Comparison of ENCODE assay signal across 8 cellular contexts in the genomic region with DNA sequence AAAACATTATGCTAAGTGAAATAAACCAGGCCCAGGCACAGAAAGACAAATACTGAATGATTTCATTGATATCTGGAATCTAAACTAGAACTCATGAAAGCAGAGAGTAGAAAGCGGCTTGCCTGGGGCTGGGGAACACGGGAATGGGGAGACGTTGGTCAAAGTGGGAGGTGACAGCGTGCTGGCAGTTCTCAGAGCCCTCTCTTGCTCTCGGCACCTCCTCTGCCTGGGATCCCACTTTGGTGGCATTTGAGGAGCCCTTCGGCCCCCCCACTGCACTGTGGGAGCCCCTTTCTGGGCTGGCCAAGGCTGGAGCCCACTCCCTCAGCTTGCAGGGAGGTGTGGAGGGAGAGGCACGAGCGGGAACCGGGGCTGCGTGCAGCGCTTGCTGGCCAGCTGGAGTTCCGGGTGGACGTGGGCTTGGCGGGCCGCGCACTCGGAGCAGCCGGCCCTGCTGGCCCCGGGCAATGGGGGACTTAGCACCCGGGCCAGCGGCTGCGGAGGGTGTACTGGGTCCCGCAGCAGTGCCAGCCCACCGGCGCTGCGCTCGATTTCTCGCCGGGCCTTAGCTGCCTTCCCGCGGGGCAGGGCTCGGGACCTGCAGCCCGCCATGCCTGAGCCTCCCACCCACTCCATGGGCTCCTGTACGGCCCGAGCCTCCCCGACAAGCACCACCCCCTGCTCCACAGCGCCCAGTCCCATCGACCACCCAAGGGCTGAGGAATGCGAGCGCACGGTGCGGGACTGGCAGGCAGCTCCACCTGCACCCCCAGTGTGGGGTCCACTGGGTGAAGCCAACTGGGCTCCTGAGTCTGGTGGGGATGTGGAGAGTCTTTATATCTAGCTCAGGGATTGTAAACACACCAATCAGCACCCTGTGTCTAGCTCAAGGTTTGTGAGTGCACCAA. TPM values are rescaled to one million over a fixed set of nuclear protein-coding genes. Genes with fewer than 3 reads are reported as not detected.
DNase-seq lines count a peak whose midpoint lies in the region; ATAC-seq lines count a peak whose summit lies in the region.
"Not testable (repeated sequence)": the region's sequence is repeated elsewhere in the genome, so short reads cannot be mapped to it uniquely, and the experiment has no call there.

No MANE protein-coding gene starts in this region.

- H3K27ac ChIP-seq in BLaER1 treated with 17β-estradiol and CSF1 and Interleukin-3, amounts not matched to agents 10 nM and 100 nM, result peak overlapping the region in 7 of 11 experiments; percentile 89 to 94 (median 90); a peak in 12 of 22 replicates
- H3K27ac ChIP-seq in thymus (ENCODE audit: low read depth), result peak overlapping the region; percentile 60

- peaks cover 44 to 73% (median 64%) of the 10 kb centered on the region in 3 donors for H3K4me1 Mint-ChIP-seq in IgD-negative memory B cell
- H3K4me1 Mint-ChIP-seq in T-helper 1 cell treated with Interleukin-12 subunit alpha and Interleukin-12 subunit beta and Interleukin-4 antibody, amounts not matched to agents 30 μg/mL and 1 μg/mL, for 36 hours (ENCODE audit: low read depth), result peaks cover 76% of the 10 kb centered on the region
- H3K4me1 Mint-ChIP-seq in effector memory CD8-positive, alpha-beta T cell (ENCODE audit: low read depth in 2 of 2), result peaks cover 63 to 76% of the 10 kb centered on the region in 2 donors
- peaks cover 59 to 76% of the 10 kb centered on the region in 2 donors for H3K4me1 Mint-ChIP-seq in natural killer cell treated with Interleukin-12 subunit alpha and Interleukin-12 subunit beta and Interleukin-15 and Interleukin-18, amount 100 ng/mL, for 72 hours (ENCODE audit: low read depth in 2 of 2)

- not testable (repeated sequence) for H3K27me3 Mint-ChIP-seq in IgD-negative memory B cell; T-helper 1 cell treated with Interleukin-12 subunit alpha and Interleukin-12 subunit beta and Interleukin-4 antibody, amounts not matched to agents 30 μg/mL and 1 μg/mL, for 36 hours (ENCODE audit: low read depth); effector memory CD8-positive, alpha-beta T cell; natural killer cell treated with Interleukin-12 subunit alpha and Interleukin-12 subunit beta and Interleukin-15 and Interleukin-18, amount 100 ng/mL, for 72 hours

- H3K9me3 Mint-ChIP-seq in IgD-negative memory B cell; effector memory CD8-positive, alpha-beta T cell; natural killer cell treated with Interleukin-12 subunit alpha and Interleukin-12 subunit beta and Interleukin-15 and Interleukin-18, amount 100 ng/mL, for 72 hours: not testable (repeated sequence)
- H3K9me3 Mint-ChIP-seq in T-helper 1 cell treated with Interleukin-12 subunit alpha and Interleukin-12 subunit beta and Interleukin-4 antibody, amounts not matched to agents 30 μg/mL and 1 μg/mL, for 36 hours, result peaks cover 12% of the 10 kb centered on the region
- peaks cover 9 to 10% of the 10 kb centered on the region in 2 donors for H3K9me3 Mint-ChIP-seq in activated naive CD4-positive, alpha-beta T cell treated with anti-CD3 and anti-CD28 coated beads, Interleukin-2, amount 50 U/mL, for 72 hours

- H3K4me3 Mint-ChIP-seq in IgD-negative memory B cell, result peak overlapping the region in 1 of 4 donors; percentile 85
- H3K4me3 Mint-ChIP-seq in T-helper 1 cell treated with Interleukin-12 subunit alpha and Interleukin-12 subunit beta and Interleukin-4 antibody, amounts not matched to agents 30 μg/mL and 1 μg/mL, for 36 hours, result peak overlapping the region; percentile 85
- H3K4me3 Mint-ChIP-seq in effector memory CD8-positive, alpha-beta T cell, result peak overlapping the region; percentile 72 to 81
- peak overlapping the region; percentile 94 for H3K4me3 Mint-ChIP-seq in natural killer cell treated with Interleukin-12 subunit alpha and Interleukin-12 subunit beta and Interleukin-15 and Interleukin-18, amount 100 ng/mL, for 72 hours

- H3K27me3 ChIP-seq in BLaER1 treated with 17β-estradiol and CSF1 and Interleukin-3, amounts not matched to agents 10 nM and 100 nM; thymus (ENCODE audit: control insufficient read depth, insufficient read depth): not testable (repeated sequence)

- DNase-seq in activated CD8-positive, alpha-beta memory T cell treated with anti-CD3 and anti-CD28 coated beads for 24 hours, result peak; percentile 53
- DNase-seq in activated naive CD4-positive, alpha-beta T cell treated with anti-CD3 and anti-CD28 coated beads, Interleukin-2, amount 50 U/mL, for 72 hours (ENCODE audit: low spot score in 2 of 2); effector memory CD8-positive, alpha-beta T cell; natural killer cell treated with Interleukin-12 subunit alpha and Interleukin-12 subunit beta and Interleukin-15 and Interleukin-18, amount 100 ng/mL, for 72 hours (ENCODE audit: low spot score): not testable (repeated sequence)

- not testable (repeated sequence) for H3K36me3 ChIP-seq in BLaER1 treated with 17β-estradiol and CSF1 and Interleukin-3, amounts not matched to agents 10 nM and 100 nM; thymus (ENCODE audit: control insufficient read depth, insufficient read depth)

- not testable (repeated sequence) for H3K4me3 ChIP-seq in BLaER1 treated with 17β-estradiol and CSF1 and Interleukin-3, amounts not matched to agents 10 nM and 100 nM; thymus (ENCODE audit: low read length)

- 98% methylated on average over 42 of the region's 42 CpGs for WGBS in thymus

- ATAC-seq in activated naive CD4-positive, alpha-beta T cell treated with anti-CD3 and anti-CD28 coated beads, Interleukin-2, amount 50 U/mL, for 72 hours; effector memory CD8-positive, alpha-beta T cell (replicated peaks); natural killer cell treated with Interleukin-12 subunit alpha and Interleukin-12 subunit beta and Interleukin-15 and Interleukin-18, amount 100 ng/mL, for 72 hours: not testable (repeated sequence)

- H3K9me3 ChIP-seq in BLaER1 treated with 17β-estradiol and CSF1 and Interleukin-3, amounts not matched to agents 10 nM and 100 nM (replicated peaks in 1 of 11), result peaks cover 0 to 21% (median 13%) of the 10 kb centered on the region in 11 experiments; a peak in 14 of 22 replicates
- not testable (repeated sequence) for H3K9me3 ChIP-seq in thymus (ENCODE audit: control insufficient read depth)

- H3K27ac Mint-ChIP-seq in IgD-negative memory B cell, result peak overlapping the region in 2 of 3 donors; percentile 31 to 98
- H3K27ac Mint-ChIP-seq in T-helper 1 cell treated with Interleukin-12 subunit alpha and Interleukin-12 subunit beta and Interleukin-4 antibody, amounts not matched to agents 30 μg/mL and 1 μg/mL, for 36 hours, result peak overlapping the region; percentile 100
- H3K27ac Mint-ChIP-seq in activated naive CD4-positive, alpha-beta T cell treated with anti-CD3 and anti-CD28 coated beads, Interleukin-2, amount 50 U/mL, for 72 hours, result peak overlapping the region; percentile 98 to 99
- H3K27ac Mint-ChIP-seq in effector memory CD8-positive, alpha-beta T cell, result peak overlapping the region; percentile 93 to 99
- H3K27ac Mint-ChIP-seq in natural killer cell treated with Interleukin-12 subunit alpha and Interleukin-12 subunit beta and Interleukin-15 and Interleukin-18, amount 100 ng/mL, for 72 hours, result peak overlapping the region; percentile 98 to 99

- H3K4me2 ChIP-seq in BLaER1 treated with 17β-estradiol and CSF1 and Interleukin-3, amounts not matched to agents 10 nM and 100 nM, result peak overlapping the region in 5 of 11 experiments; percentile 82 to 93 (median 85); a peak in 8 of 22 replicates

- H4K20me1 ChIP-seq in BLaER1 treated with 17β-estradiol and CSF1 and Interleukin-3, amounts not matched to agents 10 nM and 100 nM, result not testable (repeated sequence)

- H3K36me3 Mint-ChIP-seq in IgD-negative memory B cell; natural killer cell treated with Interleukin-12 subunit alpha and Interleukin-12 subunit beta and Interleukin-15 and Interleukin-18, amount 100 ng/mL, for 72 hours: not testable (repeated sequence)
- H3K36me3 Mint-ChIP-seq in T-helper 1 cell treated with Interleukin-12 subunit alpha and Interleukin-12 subunit beta and Interleukin-4 antibody, amounts not matched to agents 30 μg/mL and 1 μg/mL, for 36 hours (ENCODE audit: low read depth), result peaks cover 33% of the 10 kb centered on the region
- H3K36me3 Mint-ChIP-seq in activated naive CD4-positive, alpha-beta T cell treated with anti-CD3 and anti-CD28 coated beads, Interleukin-2, amount 50 U/mL, for 72 hours, result peaks cover 16 to 28% of the 10 kb centered on the region in 2 donors
- peaks cover 21% of the 10 kb centered on the region for H3K36me3 Mint-ChIP-seq in effector memory CD8-positive, alpha-beta T cell (ENCODE audit: insufficient read depth)

- H3K9ac ChIP-seq in BLaER1 treated with 17β-estradiol and CSF1 and Interleukin-3, amounts not matched to agents 10 nM and 100 nM, result not testable (repeated sequence)

- H3K4me1 ChIP-seq in BLaER1 treated with 17β-estradiol and CSF1 and Interleukin-3, amounts not matched to agents 10 nM and 100 nM, result peaks cover 52 to 93% (median 69%) of the 10 kb centered on the region in 10 experiments
- peaks cover 46% of the 10 kb centered on the region for H3K4me1 ChIP-seq in thymus (ENCODE audit: control insufficient read depth, insufficient read depth, low read length)

RNA-seq across cellular contexts. Expression of a gene that starts 18.4 kb away (rescaled TPM):
- polyA plus RNA-seq in IgD-negative memory B cell (85.6 TPM), thymus (120 TPM)
- total RNA-seq in activated naive CD4-positive, alpha-beta T cell treated with anti-CD3 and anti-CD28 coated beads, Interleukin-2, amount 50 U/mL, for 72 hours, result 100 to 1,000 TPM; 121 to 169 TPM
- 100 to 1,000 TPM; 103 to 275 TPM for total RNA-seq in natural killer cell treated with Interleukin-12 subunit alpha and Interleukin-12 subunit beta and Interleukin-15 and Interleukin-18, amount 100 ng/mL, for 72 hours

RNA-seq across cellular contexts. Expression of a gene that starts 43.1 kb away (rescaled TPM):
- 20.1 TPM for polyA plus RNA-seq in IgD-negative memory B cell
- total RNA-seq in activated naive CD4-positive, alpha-beta T cell treated with anti-CD3 and anti-CD28 coated beads, Interleukin-2, amount 50 U/mL, for 72 hours, result 100 to 1,000 TPM in 1 of 2 donors, 10 to 100 TPM in 1; 51.3 to 102 TPM
- 100 to 1,000 TPM in 1 of 2 donors, 10 to 100 TPM in 1; 59.0 to 159 TPM for total RNA-seq in natural killer cell treated with Interleukin-12 subunit alpha and Interleukin-12 subunit beta and Interleukin-15 and Interleukin-18, amount 100 ng/mL, for 72 hours
- 29.5 TPM for polyA plus RNA-seq in thymus
